In genomic region chr17:68101075-68101991, GRCh38 we compare ENCODE assay signal across 8 cellular contexts.
DNase-seq lines count a peak whose midpoint lies in the region; ATAC-seq and TF ChIP-seq lines count a peak whose summit lies in the region.

No MANE protein-coding gene starts in this region.

- peaks cover 4% of the 10 kb centered on the region for H3K4me1 ChIP-seq in OCI-LY3 (ENCODE audit: low read length)

- H3K79me2 ChIP-seq in OCI-LY3 (ENCODE audit: low read length), result no peaks in the 10 kb centered on the region

- DNase-seq in AG09319 (ENCODE audit: extremely low read depth, low read depth), result peak; percentile 85
- DNase-seq in HUDEP-2 (lab: John Stamatoyannopoulos, UW; ENCODE audit: unreplicated experiment in 76 of 76), result peak in 63 of 76 experiments; percentile 5 to 75 (median 51)
- peak; percentile 79 to 83 for DNase-seq in activated T-cell treated with anti-CD3 and anti-CD28 coated beads, Interleukin-2, amount 50 U/mL, for 72 hours
- peak; percentile 94 for DNase-seq in mucosa of gallbladder (ENCODE audit: low spot score)
- peak; percentile 50 to 64 for DNase-seq in stimulated activated CD8-positive, alpha-beta memory T cell treated with anti-CD3 and anti-CD28 coated beads, Interleukin-2, amount 100 ng/mL, for 1 hour (ENCODE audit: low read depth in 2 of 2)

- H3K4me3 Mint-ChIP-seq in activated T-cell treated with anti-CD3 and anti-CD28 coated beads, Interleukin-2, amount 50 U/mL, for 72 hours, result peak overlapping the region; percentile 93 to 97

- no peaks in the 10 kb centered on the region for H4K20me1 ChIP-seq in OCI-LY3 (ENCODE audit: insufficient read depth, low read length)

- H3K27me3 Mint-ChIP-seq in activated T-cell treated with anti-CD3 and anti-CD28 coated beads, Interleukin-2, amount 50 U/mL, for 72 hours (ENCODE audit: low read depth), result no peaks in the 10 kb centered on the region

- H3K4me1 Mint-ChIP-seq in activated T-cell treated with anti-CD3 and anti-CD28 coated beads, Interleukin-2, amount 50 U/mL, for 72 hours (ENCODE audit: low read depth), result peaks cover 33% of the 10 kb centered on the region

- peaks cover 0 to 2% of the 10 kb centered on the region in 2 donors for H3K36me3 Mint-ChIP-seq in activated T-cell treated with anti-CD3 and anti-CD28 coated beads, Interleukin-2, amount 50 U/mL, for 72 hours (ENCODE audit: insufficient read depth in 2 of 2)

- H3K9ac ChIP-seq in OCI-LY3 (ENCODE audit: low read length), result peak overlapping the region; percentile 83

- no peak for TF ChIP-seq CTCF in AG09319 (IDR thresholded peaks at IDR 0.05; ENCODE audit: low read depth, low read length)
- TF ChIP-seq CTCF in OCI-LY3 (IDR thresholded peaks at IDR 0.05; ENCODE audit: low read depth, low read length), result no peak

- no peaks in the 10 kb centered on the region for H3K9me3 ChIP-seq in OCI-LY3 (ENCODE audit: insufficient read depth, low read length)

- H2AFZ ChIP-seq in OCI-LY3 (ENCODE audit: low read depth, low read length), result peak overlapping the region; percentile 75

- no peaks in the 10 kb centered on the region for H3K27me3 ChIP-seq in OCI-LY3 (ENCODE audit: low read depth, low read length)

- H3K36me3 ChIP-seq in OCI-LY3 (replicated peaks; ENCODE audit: low read depth, low read length), result no peaks in the 10 kb centered on the region

- peak overlapping the region; percentile 77 for H3K4me2 ChIP-seq in OCI-LY3 (ENCODE audit: low read length)

- H3K4me3 ChIP-seq in OCI-LY3 (ENCODE audit: low read length), result peak overlapping the region; percentile 88

- ATAC-seq in GM19351 (IDR thresholded peaks at IDR 0.05; ENCODE audit: unreplicated experiment) (peak; percentile 75), esophagus mucosa (peak; percentile 97)
- peak; percentile 86 to 91 for ATAC-seq in activated T-cell treated with anti-CD3 and anti-CD28 coated beads, Interleukin-2, amount 50 U/mL, for 72 hours (replicated peaks in 1 of 2)

- no peaks in the 10 kb centered on the region for H3K9me3 Mint-ChIP-seq in activated T-cell treated with anti-CD3 and anti-CD28 coated beads, Interleukin-2, amount 50 U/mL, for 72 hours

- H3K27ac ChIP-seq in OCI-LY3 (ENCODE audit: low read length), result no peak overlapping the region

- H3K27ac Mint-ChIP-seq in activated T-cell treated with anti-CD3 and anti-CD28 coated beads, Interleukin-2, amount 50 U/mL, for 72 hours, result no peak overlapping the region
